Comparison of ENCODE assay signal across 9 cellular contexts in genomic region chr12:124463341-124463861, GRCh38.
DNase-seq lines count a peak whose midpoint lies in the region; ATAC-seq and TF ChIP-seq lines count a peak whose summit lies in the region.
"Had no signal": no experiment of that assay in that cellular context is flagged by ENCODE, and none has a peak within 500 bp of the region (broad histone marks: within the 10 kb centered on the region; RNA-seq: fewer than 3 reads in every experiment).

No MANE protein-coding gene starts in this region.

- H3K9me3 ChIP-seq in A673 (ENCODE audit: low read depth, low read length, poor library complexity, severe bottlenecking) (peaks cover 6% of the 10 kb centered on the region), SJCRH30 (replicated peaks) (no peaks in the 10 kb centered on the region)

- no peaks in the 10 kb centered on the region for H3K27me3 ChIP-seq in A673 (replicated peaks; ENCODE audit: insufficient read depth, low read depth, low read length, poor library complexity)
- no peaks in the 10 kb centered on the region for H3K27me3 ChIP-seq in SJCRH30

- CTCF ChIA-PET in A673 (lab: Charles Lee), result interaction anchor here (0.6 kb wide), 1 partner anchor 101 kb away, joined by 3 read pairs; no protein-coding TSS in a partner anchor

- H3K27ac ChIP-seq in A673 (ENCODE audit: low read depth, low read length, poor library complexity, severe bottlenecking) (peak overlapping the region; percentile 82), SJCRH30 (peak overlapping the region; percentile 8; the same call in 1 of the 2 replicates)

- H3K4me3 ChIP-seq in A673 (ENCODE audit: low read depth, low read length, poor library complexity, severe bottlenecking), result peak overlapping the region; percentile 2
- H3K4me3 ChIP-seq in SJCRH30, result no peak overlapping the region

- H3K4me1 ChIP-seq in A673 (ENCODE audit: insufficient read depth, low read length, poor library complexity, severe bottlenecking), result peaks cover 52% of the 10 kb centered on the region
- peaks cover 18% of the 10 kb centered on the region for H3K4me1 ChIP-seq in SJCRH30

- H3K36me3 ChIP-seq in A673 (ENCODE audit: insufficient read depth, low read length, poor library complexity, severe bottlenecking) (peaks cover 36% of the 10 kb centered on the region), SJCRH30 (peaks cover 57% of the 10 kb centered on the region)

- intact Hi-C loops in A673 (cut with micrococcal nuclease; ENCODE audit: unreplicated experiment), result loop anchor here (5.0 kb wide), 2 partner anchors 104 to 299 kb away; partner anchors contain the start of gene NCOR2

- POLR2A ChIA-PET in A673 (lab: Charles Lee; ENCODE audit: low non-redundant PET), result no interaction called here

- peak; percentile 98 for DNase-seq in A673 (ENCODE audit: low spot score)
- DNase-seq in NCI-H1092 treated with DMSO at 0.1 percent for 48 hours (lab: John Stamatoyannopoulos, UW), result peak; percentile 76
- peak; percentile 86 to 93 for DNase-seq in SJCRH30
- peak; percentile 67 for DNase-seq in left kidney (ENCODE audit: low read depth, low spot score)
- DNase-seq in SKM-1 treated with dmso at 0.1 percent for 144 hours (lab: John Stamatoyannopoulos, UW; ENCODE audit: unreplicated experiment), result no peak
- DNase-seq in EL, result no peak
- DNase-seq: activated CD8-positive, alpha-beta T cell treated with anti-CD3 and anti-CD28 coated beads for 36 hours had no signal

- BruUV-seq in A673 (replicated peaks; lab: Mats Ljungman, UMichigan), result no TSS peak

- no peak for TF ChIP-seq CTCF in A673 (conservative IDR thresholded peaks at IDR 0.05; ENCODE audit: low read depth, low read length)

- no peak for ATAC-seq in GM21390 (IDR thresholded peaks at IDR 0.05; ENCODE audit: unreplicated experiment)
- no peak for ATAC-seq in GM21526 (IDR thresholded peaks at IDR 0.05; ENCODE audit: low FRiP score, unreplicated experiment)
- ATAC-seq: activated CD8-positive, alpha-beta T cell treated with anti-CD3 and anti-CD28 coated beads for 36 hours had no signal

Comparison
In these comparisons a context has a peak if more than half of its experiments do, and no peak if none do; other contexts are left out.
1. DNase-seq: peak in A673 (single experiment), NCI-H1092 treated with DMSO at 0.1 percent for 48 hours (single experiment), SJCRH30 (2 of 2) and left kidney (single experiment); none in SKM-1 treated with dmso at 0.1 percent for 144 hours (single experiment) and EL (single experiment).